ENCODE assay signal across 1 cellular context in genomic region chr1:77975386-77975785, GRCh38.
TF ChIP-seq lines count a peak whose summit lies in the region.

No MANE protein-coding gene starts in this region.

TF ChIP-seq in GM12878, 131 proteins besides CTCF, POLR2A, EP300 and RAD21:
- TF ChIP-seq ATF7 (IDR thresholded peaks at IDR 0.05; ENCODE audit: low read depth): no peak
- no peak for TF ChIP-seq TCF12 (IDR thresholded peaks at IDR 0.05; ENCODE audit: low read depth, low read length)
- 0 out of 2 replicates have a peak, but pooled peaks have one; percentile 8 for TF ChIP-seq RAD51 (IDR thresholded peaks at IDR 0.05)
- no peak for TF ChIP-seq NR2C1 (IDR thresholded peaks at IDR 0.05)
